In the genomic region with DNA sequence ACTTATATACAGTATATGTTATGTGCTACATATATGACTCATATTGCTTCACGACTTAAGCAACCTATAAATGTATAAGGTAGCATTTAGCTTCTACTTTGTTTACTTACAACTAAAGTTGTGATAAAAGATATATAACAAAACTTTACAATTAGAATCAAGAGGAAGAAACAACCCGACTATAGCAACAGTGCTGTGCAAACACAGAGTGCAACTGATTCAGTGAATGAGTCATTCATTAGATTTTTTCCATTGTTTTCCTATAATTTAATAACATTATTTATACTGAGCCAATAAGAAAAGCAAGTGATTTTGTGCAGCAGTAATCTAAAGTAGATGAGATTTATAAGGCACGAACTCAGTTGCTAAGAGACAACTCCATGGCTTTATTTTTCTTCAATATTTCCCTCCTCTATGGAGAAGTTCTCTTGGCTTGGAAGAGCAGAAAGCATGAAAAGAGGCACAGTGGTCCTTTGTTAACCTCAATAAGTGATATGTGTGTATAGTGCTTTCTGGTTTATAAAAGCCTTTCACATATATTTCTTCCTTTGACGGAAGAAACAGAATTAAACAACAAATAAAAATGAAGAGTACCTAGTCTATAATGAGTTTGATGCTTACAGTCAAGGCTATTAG, we compare ENCODE assay signal across 13 cellular contexts. TPM values are rescaled to one million over a fixed set of nuclear protein-coding genes. Genes with fewer than 3 reads are reported as not detected.
DNase-seq lines count a peak whose midpoint lies in the region; ATAC-seq and TF ChIP-seq lines count a peak whose summit lies in the region.
"Had no signal": no experiment of that assay in that cellular context is flagged by ENCODE, and none has a peak within 500 bp of the region (broad histone marks: within the 10 kb centered on the region; RNA-seq: fewer than 3 reads in every experiment).

No MANE protein-coding gene starts in this region.

- no peaks in the 10 kb centered on the region for H3K4me1 ChIP-seq in heart left ventricle

- 90 to 93% (median 92%) methylated on average over 4 of the region's 4 CpGs for WGBS in heart left ventricle, 4 donors

- peak; percentile 36 for DNase-seq in NCI-H1436 treated with DMSO at 0.1 percent for 48 hours (lab: John Stamatoyannopoulos, UW)
- DNase-seq in NCI-H1436 (lab: John Stamatoyannopoulos, UW) = no peak
- no peak for DNase-seq in SK-N-MC (ENCODE audit: low read depth, low spot score)
- DNase-seq in fibroblast of pulmonary artery (ENCODE audit: low read depth) = peak; percentile 43
- DNase-seq in progenitor cell of endocrine pancreas (ENCODE audit: low spot score, unreplicated experiment) = no peak
- no peak for DNase-seq in heart left ventricle
- DNase-seq: cortex of kidney, DND-41, glutamatergic neuron, sigmoid colon had no signal

- no peaks in the 10 kb centered on the region for H3K27me3 Mint-ChIP-seq in progenitor cell of endocrine pancreas
- H3K27me3 Mint-ChIP-seq: memory B cell had no signal

- no peaks in the 10 kb centered on the region for H3K9me3 ChIP-seq in SK-N-MC (ENCODE audit: low read depth, low read length)
- H3K9me3 ChIP-seq in heart left ventricle = no peaks in the 10 kb centered on the region
- H3K9me3 ChIP-seq: sigmoid colon had no signal

- H3K4me3 ChIP-seq in SK-N-MC = peak overlapping the region; percentile 51
- no peak overlapping the region for H3K4me3 ChIP-seq in fibroblast of pulmonary artery (replicated peaks; ENCODE audit: low read depth, low read length)
- H3K4me3 ChIP-seq in heart left ventricle = no peak overlapping the region
- H3K4me3 ChIP-seq: sigmoid colon had no signal

- H3K4me1 Mint-ChIP-seq in progenitor cell of endocrine pancreas (ENCODE audit: low read depth) = peaks cover 35% of the 10 kb centered on the region
- H3K4me1 Mint-ChIP-seq: memory B cell had no signal

- H3K27ac ChIP-seq in SK-N-MC (peak overlapping the region; percentile 75), heart left ventricle (no peak overlapping the region)

- no peaks in the 10 kb centered on the region for H3K36me3 ChIP-seq in SK-N-MC (ENCODE audit: insufficient read depth, low read length)
- H3K36me3 ChIP-seq in heart left ventricle = peaks cover 0 to 4% (median 0%) of the 10 kb centered on the region in 9 donors
- H3K36me3 ChIP-seq: sigmoid colon had no signal

- H3K27me3 ChIP-seq in heart left ventricle = no peaks in the 10 kb centered on the region
- H3K27me3 ChIP-seq: sigmoid colon had no signal

- TF ChIP-seq CTCF in fibroblast of pulmonary artery (IDR thresholded peaks at IDR 0.05; ENCODE audit: low read length, missing control alignments) (no peak), progenitor cell of endocrine pancreas (IDR thresholded peaks at IDR 0.05; ENCODE audit: unreplicated experiment) (no peak), heart left ventricle (IDR thresholded peaks at IDR 0.05) (no peak)

- peak overlapping the region; percentile 56 for H3K9ac ChIP-seq in SK-N-MC (ENCODE audit: insufficient read length)

- no peak overlapping the region for H3K4me3 Mint-ChIP-seq in progenitor cell of endocrine pancreas (ENCODE audit: low read depth)
- H3K4me3 Mint-ChIP-seq: memory B cell had no signal

- ATAC-seq in HG03520 (IDR thresholded peaks at IDR 0.05; ENCODE audit: unreplicated experiment) (no peak), heart left ventricle (no peak), GM21381 (IDR thresholded peaks at IDR 0.05; ENCODE audit: unreplicated experiment) (no peak)

- peaks cover 5% of the 10 kb centered on the region for H3K36me3 Mint-ChIP-seq in progenitor cell of endocrine pancreas (ENCODE audit: insufficient read depth)

- no peak for TF ChIP-seq POLR2A in heart left ventricle (IDR thresholded peaks at IDR 0.05)

- no peaks in the 10 kb centered on the region for H3K9me3 Mint-ChIP-seq in progenitor cell of endocrine pancreas (ENCODE audit: low read depth)
- H3K9me3 Mint-ChIP-seq: memory B cell had no signal

- intact Hi-C loops in heart left ventricle (cut with DNase I) = no loop called here

- peak overlapping the region; percentile 39 for H3K27ac Mint-ChIP-seq in progenitor cell of endocrine pancreas
- H3K27ac Mint-ChIP-seq: memory B cell had no signal

RNA-seq across cellular contexts. Expression of a gene that starts 19.8 kb away (rescaled TPM):
- total RNA-seq in progenitor cell of endocrine pancreas (29.3 and 31.8 TPM in 2 replicates), heart left ventricle (10 to 100 TPM in 1 of 9 donors, 1 to 10 TPM in 8; 1.9 to 11.4 (median 4.1) TPM)
- 1 to 10 TPM; 1.7 to 6.9 TPM for polyA plus RNA-seq in heart left ventricle

RNA-seq across cellular contexts. Expression of a gene that starts 40.8 kb away (rescaled TPM):
- total RNA-seq in progenitor cell of endocrine pancreas = 17.8 and 23.7 TPM in 2 replicates
- 1 to 10 TPM in 5 of 9 donors, not detected in 4; 1.3 to 3.8 (median 3.1) TPM for total RNA-seq in heart left ventricle
- under 1 TPM in 1 of 2 donors, not detected in 1; 0.29 TPM for polyA plus RNA-seq in heart left ventricle

Comparison
In these comparisons a context has a peak if more than half of its experiments do, and no peak if none do; other contexts are left out.
1. DNase-seq: peak in NCI-H1436 treated with DMSO at 0.1 percent for 48 hours (single experiment) and fibroblast of pulmonary artery (single experiment); none in NCI-H1436 (single experiment), SK-N-MC (single experiment), progenitor cell of endocrine pancreas (single experiment) and heart left ventricle (0 of 5).